In the genomic region with DNA sequence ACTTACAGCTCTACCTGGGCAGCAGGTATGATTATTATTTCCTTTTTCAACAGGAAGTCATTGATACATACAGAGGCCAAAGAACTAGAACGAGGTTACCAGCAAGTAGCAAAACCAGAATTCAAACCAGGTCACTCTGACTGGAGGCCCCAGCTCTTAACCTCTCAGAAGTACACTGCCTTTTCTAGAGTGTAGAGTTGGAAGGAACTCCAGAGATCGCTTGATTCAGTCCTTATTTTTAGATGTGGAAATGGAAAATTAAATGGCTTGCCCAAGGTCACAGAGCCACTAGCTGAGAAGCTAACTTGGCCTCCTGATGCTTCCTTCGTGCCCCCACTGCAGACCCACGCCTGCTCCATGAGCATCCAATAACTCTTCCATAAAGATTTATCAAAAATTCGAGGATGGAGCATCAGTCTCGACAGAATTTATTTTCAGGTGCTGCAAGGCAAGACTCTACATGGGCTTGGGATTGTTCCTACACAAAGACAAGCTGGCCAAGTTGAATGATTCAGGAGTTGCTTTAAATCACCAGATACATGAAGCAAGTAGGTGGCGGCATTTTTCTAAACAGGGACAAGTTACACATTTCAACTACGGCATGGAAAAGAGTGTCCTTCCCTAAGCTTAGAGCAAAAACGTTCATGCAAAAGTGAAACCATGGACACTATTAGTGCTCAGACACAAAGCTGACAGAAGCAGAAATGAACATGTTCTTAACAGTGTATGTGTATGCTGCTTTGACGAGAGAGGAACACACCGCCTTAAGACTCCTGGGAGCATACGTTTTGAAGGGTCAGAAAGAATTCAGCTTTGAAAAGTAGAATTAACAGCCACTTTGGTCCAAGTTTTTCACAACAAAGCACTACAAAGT, we compare ENCODE assay signal across 26 cellular contexts.
DNase-seq lines count a peak whose midpoint lies in the region; ATAC-seq and TF ChIP-seq lines count a peak whose summit lies in the region.
"Had no signal": no experiment of that assay in that cellular context is flagged by ENCODE, and none has a peak within 500 bp of the region (broad histone marks: within the 10 kb centered on the region; RNA-seq: fewer than 3 reads in every experiment).

No MANE protein-coding gene starts in this region.

- H3K27me3 Mint-ChIP-seq in CD4-positive, alpha-beta memory T cell = peaks cover 0 to 3% of the 10 kb centered on the region in 2 donors
- H3K27me3 Mint-ChIP-seq: activated naive CD4-positive, alpha-beta T cell treated with anti-CD3 and anti-CD28 coated beads, Interleukin-2, amount 10 ng/mL, durations not matched to agents 7 days and 5 days; T-cell had no signal

- intact Hi-C loops in Right ventricle myocardium inferior (cut with DNase I) = no loop called here
- intact Hi-C loops in left cardiac atrium (cut with DNase I) = no loop called here
- intact Hi-C loops in heart right ventricle (cut with DNase I) = no loop called here
- intact Hi-C loops in CD4-positive, alpha-beta memory T cell (cut with micrococcal nuclease) = no loop called here

- H3K27me3 ChIP-seq in heart right ventricle (no peaks in the 10 kb centered on the region), osteoblast (ENCODE audit: insufficient read depth, low read length) (peaks cover 59% of the 10 kb centered on the region), thoracic aorta (replicated peaks; ENCODE audit: insufficient read depth) (no peaks in the 10 kb centered on the region)
- H3K27me3 ChIP-seq in CD4-positive, alpha-beta memory T cell (ENCODE audit: insufficient read depth, low read length) = no peaks in the 10 kb centered on the region

- no peak overlapping the region for H3K4me3 Mint-ChIP-seq in CD4-positive, alpha-beta memory T cell
- H3K4me3 Mint-ChIP-seq: activated CD8-positive, alpha-beta T cell treated with anti-CD3 and anti-CD28 coated beads, Interleukin-2, amount 10 ng/mL, durations not matched to agents 7 days and 5 days; activated naive CD4-positive, alpha-beta T cell treated with anti-CD3 and anti-CD28 coated beads, Interleukin-2, amount 10 ng/mL, durations not matched to agents 7 days and 5 days; nephron; stimulated activated effector memory CD8-positive, alpha-beta T cell treated with anti-CD3 and anti-CD28 coated beads, Interleukin-12 subunit alpha, Interleukin-12 subunit beta, amount 100 ng/mL, for 72 hours; T-cell had no signal

- CTCF ChIA-PET in CD4-positive, alpha-beta memory T cell (lab: Charles Lee; ENCODE audit: partially characterized antibody) = interaction anchor here (1.2 to 1.5 kb wide), 2 partner anchors 17 to 28 kb away, joined by 3 read pairs; no protein-coding TSS in a partner anchor

- no peaks in the 10 kb centered on the region for H4K20me1 ChIP-seq in osteoblast (ENCODE audit: insufficient read depth, low read length)

- no peak for TF ChIP-seq CTCF in heart right ventricle (IDR thresholded peaks at IDR 0.05)
- TF ChIP-seq CTCF in osteoblast (IDR thresholded peaks at IDR 0.05; ENCODE audit: extremely low read depth, low read depth, low read length) = no peak
- no peak for TF ChIP-seq CTCF in thoracic aorta (IDR thresholded peaks at IDR 0.05)

- H3K4me1 ChIP-seq in heart right ventricle = peaks cover 0 to 28% (median 12%) of the 10 kb centered on the region in 9 donors
- peaks cover 11% of the 10 kb centered on the region for H3K4me1 ChIP-seq in osteoblast (ENCODE audit: insufficient read depth, low read length)
- H3K4me1 ChIP-seq in thoracic aorta (ENCODE audit: control insufficient read depth in 1 of 2, low read depth in 2 of 2) = peaks cover 24 to 88% of the 10 kb centered on the region in 2 donors
- H3K4me1 ChIP-seq in CD4-positive, alpha-beta memory T cell (ENCODE audit: insufficient read depth, low read length) = no peaks in the 10 kb centered on the region
- H3K4me1 ChIP-seq: HAP-1, parathyroid adenoma had no signal

- H3K36me3 ChIP-seq in heart right ventricle = no peaks in the 10 kb centered on the region
- H3K36me3 ChIP-seq in osteoblast (ENCODE audit: insufficient read depth, low read length) = no peaks in the 10 kb centered on the region
- no peaks in the 10 kb centered on the region for H3K36me3 ChIP-seq in thoracic aorta
- no peaks in the 10 kb centered on the region for H3K36me3 ChIP-seq in CD4-positive, alpha-beta memory T cell (ENCODE audit: insufficient read depth, low read length)
- H3K36me3 ChIP-seq: HAP-1, WERI-Rb-1 had no signal

- ATAC-seq in Right ventricle myocardium inferior (peak; percentile 18), left cardiac atrium (no peak), heart right ventricle (peak in 6 of 8 donors; percentile 34 to 79 (median 58)), thoracic aorta (ENCODE audit: insufficient number of reproducible peaks, low FRiP score, low read depth) (peak; percentile 66), HG02610 (IDR thresholded peaks at IDR 0.05; ENCODE audit: unreplicated experiment) (no peak), GM18511 (IDR thresholded peaks at IDR 0.05; ENCODE audit: unreplicated experiment) (no peak)
- ATAC-seq: activated CD8-positive, alpha-beta T cell treated with anti-CD3 and anti-CD28 coated beads, Interleukin-2, amount 10 ng/mL, durations not matched to agents 7 days and 5 days; T-cell had no signal

- 59 to 70% methylated on average over 12 of the region's 12 CpGs for WGBS in heart right ventricle, 2 donors

- peak overlapping the region; percentile 34 for H3K4me2 ChIP-seq in osteoblast (ENCODE audit: insufficient read depth, low read length)

- no peaks in the 10 kb centered on the region for H3K36me3 Mint-ChIP-seq in CD4-positive, alpha-beta memory T cell
- H3K36me3 Mint-ChIP-seq: activated naive CD4-positive, alpha-beta T cell treated with anti-CD3 and anti-CD28 coated beads, Interleukin-2, amount 10 ng/mL, durations not matched to agents 7 days and 5 days; stimulated activated effector memory CD8-positive, alpha-beta T cell treated with anti-CD3 and anti-CD28 coated beads, Interleukin-12 subunit alpha, Interleukin-12 subunit beta, amount 100 ng/mL, for 72 hours; T-cell had no signal

- H3K4me1 Mint-ChIP-seq in CD4-positive, alpha-beta memory T cell = no peaks in the 10 kb centered on the region
- H3K4me1 Mint-ChIP-seq: activated naive CD4-positive, alpha-beta T cell treated with anti-CD3 and anti-CD28 coated beads, Interleukin-2, amount 10 ng/mL, durations not matched to agents 7 days and 5 days; stimulated activated effector memory CD8-positive, alpha-beta T cell treated with anti-CD3 and anti-CD28 coated beads, Interleukin-12 subunit alpha, Interleukin-12 subunit beta, amount 100 ng/mL, for 72 hours; T-cell had no signal

- no peak overlapping the region for H3K27ac Mint-ChIP-seq in CD4-positive, alpha-beta memory T cell
- H3K27ac Mint-ChIP-seq: activated CD8-positive, alpha-beta T cell treated with anti-CD3 and anti-CD28 coated beads, Interleukin-2, amount 10 ng/mL, durations not matched to agents 7 days and 5 days; activated naive CD4-positive, alpha-beta T cell treated with anti-CD3 and anti-CD28 coated beads, Interleukin-2, amount 10 ng/mL, durations not matched to agents 7 days and 5 days; stimulated activated effector memory CD8-positive, alpha-beta T cell treated with anti-CD3 and anti-CD28 coated beads, Interleukin-12 subunit alpha, Interleukin-12 subunit beta, amount 100 ng/mL, for 72 hours; T-cell had no signal

- H3K27ac ChIP-seq in heart right ventricle (peak overlapping the region in 5 of 10 donors; percentile 27 to 45 (median 36)), osteoblast (ENCODE audit: low read depth, low read length) (no peak overlapping the region), thoracic aorta (peak overlapping the region; percentile 59 to 88)
- no peak overlapping the region for H3K27ac ChIP-seq in CD4-positive, alpha-beta memory T cell (ENCODE audit: low read depth, low read length)
- H3K27ac ChIP-seq: epithelial cell of prostate, parathyroid adenoma, WERI-Rb-1 had no signal

- no peaks in the 10 kb centered on the region for H3K9me3 Mint-ChIP-seq in CD4-positive, alpha-beta memory T cell
- H3K9me3 Mint-ChIP-seq: activated naive CD4-positive, alpha-beta T cell treated with anti-CD3 and anti-CD28 coated beads, Interleukin-2, amount 10 ng/mL, durations not matched to agents 7 days and 5 days; nephron; stimulated activated effector memory CD8-positive, alpha-beta T cell treated with anti-CD3 and anti-CD28 coated beads, Interleukin-12 subunit alpha, Interleukin-12 subunit beta, amount 100 ng/mL, for 72 hours; T-cell had no signal

- H3K9me3 ChIP-seq in heart right ventricle (no peaks in the 10 kb centered on the region), osteoblast (ENCODE audit: low read depth, low read length) (no peaks in the 10 kb centered on the region), thoracic aorta (no peaks in the 10 kb centered on the region)
- no peaks in the 10 kb centered on the region for H3K9me3 ChIP-seq in CD4-positive, alpha-beta memory T cell (ENCODE audit: control insufficient read depth in 1 of 2, low read length in 2 of 2)
- H3K9me3 ChIP-seq: HAP-1 had no signal

- no peak for DNase-seq in Right ventricle myocardium inferior (ENCODE audit: missing footprints)
- no peak for DNase-seq in left cardiac atrium
- no peak for DNase-seq in heart right ventricle
- no peak for DNase-seq in osteoblast (ENCODE audit: insufficient read length, low spot score, missing footprints)
- no peak for DNase-seq in thoracic aorta (ENCODE audit: low spot score)
- DNase-seq in CD4-positive, alpha-beta memory T cell = no peak
- DNase-seq: 8988T; activated CD4-positive, alpha-beta T cell treated with anti-CD3 and anti-CD28 coated beads for 4 hours; activated CD8-positive, alpha-beta T cell treated with anti-CD3 and anti-CD28 coated beads, Interleukin-2, amount 10 ng/mL, durations not matched to agents 7 days and 5 days; activated naive CD4-positive, alpha-beta T cell treated with anti-CD3 and anti-CD28 coated beads, Interleukin-2, amount 10 ng/mL, durations not matched to agents 7 days and 5 days; amniotic stem cell; C1 segment of cervical spinal cord; COR-L47; DMS53; effector CD8-positive, alpha-beta T cell; NCI-H2107; substantia nigra; T-cell; WERI-Rb-1 had no signal

- no peaks in the 10 kb centered on the region for H3K79me2 ChIP-seq in osteoblast (ENCODE audit: insufficient read depth, low read length)
- H3K79me2 ChIP-seq: parathyroid adenoma had no signal

- POLR2A ChIA-PET in CD4-positive, alpha-beta memory T cell (lab: Charles Lee; ENCODE audit: partially characterized antibody) = no interaction called here

- no peak overlapping the region for H2AFZ ChIP-seq in osteoblast (ENCODE audit: low read length)
- H2AFZ ChIP-seq: parathyroid adenoma had no signal

- H3K4me3 ChIP-seq in heart right ventricle (no peak overlapping the region), osteoblast (ENCODE audit: insufficient read depth, low read length) (no peak overlapping the region), thoracic aorta (peak overlapping the region; percentile 57)
- no peak overlapping the region for H3K4me3 ChIP-seq in CD4-positive, alpha-beta memory T cell (ENCODE audit: low read length in 2 of 2)
- H3K4me3 ChIP-seq: HAP-1 had no signal

Comparison
In these comparisons a context has a peak if more than half of its experiments do, and no peak if none do; other contexts are left out.
1. ATAC-seq: peak in Right ventricle myocardium inferior (single experiment), heart right ventricle (6 of 8) and thoracic aorta (single experiment); none in left cardiac atrium (0 of 2), HG02610 (single experiment) and GM18511 (single experiment).
2. H3K27ac ChIP-seq: peak in thoracic aorta (2 of 2); none in osteoblast (single experiment) and CD4-positive, alpha-beta memory T cell (single experiment).